In genomic region chr22:26429458-26430238, GRCh38 we compare ENCODE assay signal across 8 cellular contexts. TPM values are rescaled to one million over a fixed set of nuclear protein-coding genes. Genes with fewer than 3 reads are reported as not detected.
DNase-seq lines count a peak whose midpoint lies in the region; ATAC-seq and TF ChIP-seq lines count a peak whose summit lies in the region.

No MANE protein-coding gene starts in this region.

- intact Hi-C loops in CD14-positive monocyte (cut with micrococcal nuclease) = loop anchor here in 1 of 2 donors (5.0 kb wide), 2 partner anchors 53 to 158 kb away; partner anchors contain the start of genes HPS4 and SRRD

- H3K4me1 Mint-ChIP-seq in CD14-positive monocyte (peaks cover 60% of the 10 kb centered on the region), naive B cell (peaks cover 42 to 58% (median 56%) of the 10 kb centered on the region in 3 donors)
- peaks cover 36% of the 10 kb centered on the region for H3K4me1 Mint-ChIP-seq in central memory CD8-positive, alpha-beta T cell

- H3K9me3 ChIP-seq in MM.1S (replicated peaks; ENCODE audit: insufficient read depth, low read length) = no peaks in the 10 kb centered on the region

- peaks cover 42% of the 10 kb centered on the region for H3K4me1 ChIP-seq in MM.1S (ENCODE audit: low read length)

- peak overlapping the region; percentile 72 for H3K4me3 ChIP-seq in MM.1S (ENCODE audit: low read length)

- H3K9ac ChIP-seq in MM.1S (ENCODE audit: low read length) = peak overlapping the region; percentile 58; the same call in 1 of the 2 replicates

- no peaks in the 10 kb centered on the region for H4K20me1 ChIP-seq in MM.1S (ENCODE audit: insufficient read depth, low read length)

- peak overlapping the region; percentile 67 to 90 (median 84) for H3K27ac Mint-ChIP-seq in CD14-positive monocyte
- H3K27ac Mint-ChIP-seq in central memory CD8-positive, alpha-beta T cell (ENCODE audit: low read depth) = peak overlapping the region; percentile 25
- H3K27ac Mint-ChIP-seq in naive B cell = peak overlapping the region; percentile 65 to 90 (median 82)

- H3K27me3 ChIP-seq in MM.1S (replicated peaks; ENCODE audit: insufficient read depth, low read length) = no peaks in the 10 kb centered on the region

- peak overlapping the region; percentile 98 for H3K4me2 ChIP-seq in MM.1S (ENCODE audit: low read depth, low read length)

- peaks cover 36% of the 10 kb centered on the region for H3K79me2 ChIP-seq in MM.1S (ENCODE audit: low read length)

- H3K9me3 Mint-ChIP-seq in CD14-positive monocyte (peaks cover 0 to 2% (median 0%) of the 10 kb centered on the region in 7 donors), naive B cell (no peaks in the 10 kb centered on the region)
- no peaks in the 10 kb centered on the region for H3K9me3 Mint-ChIP-seq in central memory CD8-positive, alpha-beta T cell

- no peaks in the 10 kb centered on the region for H3K36me3 ChIP-seq in MM.1S (replicated peaks; ENCODE audit: insufficient read depth, low read length)

- peak; percentile 3 for ATAC-seq in GM21381 (IDR thresholded peaks at IDR 0.05; ENCODE audit: unreplicated experiment)
- no peak for ATAC-seq in central memory CD8-positive, alpha-beta T cell (replicated peaks; ENCODE audit: extremely low read depth, poor library complexity, severe bottlenecking)
- peak in 1 of 2 donors; percentile 1 for ATAC-seq in naive B cell (ENCODE audit: low read depth in 2 of 2)

- H3K4me3 Mint-ChIP-seq in CD14-positive monocyte (peak overlapping the region; percentile 84 to 89), naive B cell (peak overlapping the region; percentile 81 to 93 (median 86))
- peak overlapping the region; percentile 84 for H3K4me3 Mint-ChIP-seq in central memory CD8-positive, alpha-beta T cell

- H3K36me3 Mint-ChIP-seq in CD14-positive monocyte (peaks cover 11 to 15% of the 10 kb centered on the region in 2 donors), naive B cell (peaks cover 0 to 5% of the 10 kb centered on the region in 2 donors)
- H3K36me3 Mint-ChIP-seq in central memory CD8-positive, alpha-beta T cell (ENCODE audit: insufficient read depth) = peaks cover 4% of the 10 kb centered on the region

- H3K9me2 ChIP-seq in MM.1S (replicated peaks; ENCODE audit: insufficient read depth, low read length) = no peaks in the 10 kb centered on the region

- H3K27me3 Mint-ChIP-seq in CD14-positive monocyte (ENCODE audit: low read depth in 3 of 3) (peaks cover 0 to 4% (median 3%) of the 10 kb centered on the region in 3 donors), naive B cell (no peaks in the 10 kb centered on the region)
- H3K27me3 Mint-ChIP-seq in central memory CD8-positive, alpha-beta T cell = no peaks in the 10 kb centered on the region

- no peak overlapping the region for H3K27ac ChIP-seq in MM.1S (ENCODE audit: low read length)

- H3F3A ChIP-seq in MM.1S (ENCODE audit: insufficient read depth, low read length) = peaks cover 31% of the 10 kb centered on the region

- no peak for DNase-seq in CD14-positive monocyte (ENCODE audit: low spot score)
- DNase-seq in MM.1S = no peak
- DNase-seq in central memory CD8-positive, alpha-beta T cell (ENCODE audit: low spot score in 2 of 2) = no peak
- DNase-seq in naive B cell = peak; percentile 15
- DNase-seq in NCI-H524 treated with DMSO at 0.1 percent for 48 hours (lab: John Stamatoyannopoulos, UW) = no peak
- no peak for DNase-seq in GDM1 (lab: John Stamatoyannopoulos, UW)
- DNase-seq in stimulated activated naive CD4-positive, alpha-beta T cell treated with Interleukin-2 at 50 U/mL for 16 hours (lab: John Stamatoyannopoulos, UW) = no peak

- TF ChIP-seq CTCF in CD14-positive monocyte (IDR thresholded peaks at IDR 0.05) (no peak), MM.1S (IDR thresholded peaks at IDR 0.05; ENCODE audit: low read length) (no peak)

- peak overlapping the region; percentile 59 for H2AFZ ChIP-seq in MM.1S (ENCODE audit: low read length)

RNA-seq across cellular contexts. Expression of gene ASPHD2, which starts 0.6 kb away (rescaled TPM):
- polyA plus RNA-seq in CD14-positive monocyte (1 to 10 TPM; 2.6 to 6.2 TPM), naive B cell (ENCODE audit: low read depth in 6 of 6) (1 to 10 TPM; 2.1 to 9.7 (median 6.6) TPM)

RNA-seq across cellular contexts. Expression of gene HPS4, which starts 53.9 kb away (rescaled TPM):
- polyA plus RNA-seq in CD14-positive monocyte (1 to 10 TPM; 5.7 to 7.5 TPM), naive B cell (ENCODE audit: low read depth in 6 of 6) (10 to 100 TPM; 16.7 to 26.9 (median 24.6) TPM)

RNA-seq across cellular contexts. Expression of gene SRRD, which starts 54.0 kb away (rescaled TPM):
- polyA plus RNA-seq in CD14-positive monocyte (10 to 100 TPM; 10.0 to 15.0 TPM), naive B cell (ENCODE audit: low read depth in 6 of 6) (10 to 100 TPM; 17.5 to 28.3 (median 22.7) TPM)

Comparison
In these comparisons a context has a peak if more than half of its experiments do, and no peak if none do; other contexts are left out.
1. H3K27ac Mint-ChIP-seq: peak in every context shown above with its lines; median percentile 84 in CD14-positive monocyte; 82 in naive B cell; 25 in central memory CD8-positive, alpha-beta T cell.